Comparison of ENCODE assay signal across 17 cellular contexts in genomic region chr16:66668777-66669444, GRCh38. TPM values are rescaled to one million over a fixed set of nuclear protein-coding genes. Genes with fewer than 3 reads are reported as not detected.
DNase-seq lines count a peak whose midpoint lies in the region; ATAC-seq and TF ChIP-seq lines count a peak whose summit lies in the region.
"Had no signal": no experiment of that assay in that cellular context is flagged by ENCODE, and none has a peak within 500 bp of the region (broad histone marks: within the 10 kb centered on the region; RNA-seq: fewer than 3 reads in every experiment).

No MANE protein-coding gene starts in this region.

- H3K36me3 ChIP-seq in BJ (ENCODE audit: control insufficient read depth, insufficient read depth, low read length) (no peaks in the 10 kb centered on the region), transverse colon (no peaks in the 10 kb centered on the region)
- H3K36me3 ChIP-seq: cardiac muscle cell, heart left ventricle, prostate gland had no signal

- CTCF ChIA-PET in BJ (lab: Yijun Ruan, JAX) = interaction anchor here (1.1 to 1.3 kb wide), 2 partner anchors 162 to 262 kb away, joined by 3 to 4 read pairs; partner anchors contain the start of gene NAE1

- H3K9me3 ChIP-seq in transverse colon = no peaks in the 10 kb centered on the region
- H3K9me3 ChIP-seq: heart left ventricle, prostate gland had no signal

- peaks cover 0 to 18% (median 11%) of the 10 kb centered on the region in 4 donors for H3K4me1 ChIP-seq in transverse colon

- H3K4me3 ChIP-seq in BJ (ENCODE audit: low read depth, low read length) = no peak overlapping the region
- H3K4me3 ChIP-seq in astrocyte of the spinal cord (ENCODE audit: low read depth, low read length) = no peak overlapping the region
- no peak overlapping the region for H3K4me3 ChIP-seq in foreskin fibroblast (ENCODE audit: low read depth in 1 of 2, low read length in 2 of 2)
- no peak overlapping the region for H3K4me3 ChIP-seq in transverse colon
- H3K4me3 ChIP-seq: cardiac muscle cell, heart left ventricle, prostate gland had no signal

- DNase-seq in BJ (ENCODE audit: low read depth) (peak; percentile 84), HS-5 (ENCODE audit: low read depth) (peak; percentile 53), astrocyte of the spinal cord (ENCODE audit: low read depth, low spot score) (peak; percentile 26), foreskin fibroblast (peak; percentile 77 to 88), H4 (ENCODE audit: low spot score) (no peak), transverse colon (no peak), RKO (ENCODE audit: low spot score) (no peak)
- DNase-seq: activated B cell treated with CpG ODN at 0.5 μM for 24 hours; activated CD4-positive, alpha-beta memory T cell treated with anti-CD3 and anti-CD28 coated beads, Interleukin-2, amount 10 ng/mL, durations not matched to agents 7 days and 5 days; GF-D8; heart left ventricle; left cardiac atrium; NCI-H1417 treated with DMSO at 0.1 percent for 48 hours; Right ventricle myocardium superior had no signal

- 62 to 77% methylated on average over 6 of the region's 6 CpGs for WGBS in transverse colon (ENCODE audit: low coverage in 1 of 2), 2 donors

- no peak for ATAC-seq in HG03521 (IDR thresholded peaks at IDR 0.05; ENCODE audit: unreplicated experiment)
- ATAC-seq: heart left ventricle, left cardiac atrium had no signal

- in situ Hi-C loops in astrocyte of the spinal cord (cut with HindIII; ENCODE audit: low sequenced_read_pairs) (no loop called here), transverse colon (cut with MboI; ENCODE audit: low pct_ligation_motif_present in 1 of 4, low pct_unique_long_range_greater_than_20kb in 1 of 4, low sequenced_read_pairs in 3 of 4) (no loop called here)

- intact Hi-C loops in transverse colon (cut with DNase I; ENCODE audit: low total_unique reads) = no loop called here

- no peak for TF ChIP-seq POLR2A in transverse colon (IDR thresholded peaks at IDR 0.05)

- POLR2A ChIA-PET in BJ (lab: Charles Lee) = interaction anchor here (0.5 kb wide), 1 partner anchor 41 kb away, joined by 3 read pairs; no protein-coding TSS in a partner anchor

- H3K27ac ChIP-seq in transverse colon = no peak overlapping the region
- H3K27ac ChIP-seq: cardiac muscle cell, heart left ventricle, prostate gland had no signal

- H3K27me3 ChIP-seq in BJ (ENCODE audit: control insufficient read depth, insufficient read depth, low read length) (no peaks in the 10 kb centered on the region), transverse colon (no peaks in the 10 kb centered on the region)
- H3K27me3 ChIP-seq: cardiac muscle cell, heart left ventricle had no signal

- TF ChIP-seq EP300 in transverse colon (IDR thresholded peaks at IDR 0.05; ENCODE audit: low read depth) = no peak

- TF ChIP-seq CTCF in BJ (IDR thresholded peaks at IDR 0.05; ENCODE audit: insufficient read depth, low read depth, low read length) (no peak), astrocyte of the spinal cord (IDR thresholded peaks at IDR 0.05; ENCODE audit: low read depth, low read length) (no peak), foreskin fibroblast (IDR thresholded peaks at IDR 0.05; ENCODE audit: low read depth, low read length) (no peak), transverse colon (IDR thresholded peaks at IDR 0.05) (no peak)

RNA-seq across cellular contexts. Expression of gene CMTM4, which starts 27.6 kb away (rescaled TPM):
- 24.8 and 28.0 TPM in 2 replicates for polyA plus RNA-seq in BJ (2011; rRNA removed)
- 23.1 and 32.9 TPM in 2 replicates for polyA minus RNA-seq in BJ (2011; rRNA and poly(A)+ RNA removed)
- total RNA-seq in H4 (2014; rRNA removed; shearing (Covaris generic)) = 22.7 and 23.4 TPM in 2 replicates
- total RNA-seq in transverse colon = 100 to 1,000 TPM in 3 of 4 donors, 10 to 100 TPM in 1; 77.0 to 167 (median 163) TPM

Comparison
In these comparisons a context has a peak if more than half of its experiments do, and no peak if none do; other contexts are left out.
1. DNase-seq: peak in BJ (single experiment), HS-5 (single experiment), astrocyte of the spinal cord (single experiment) and foreskin fibroblast (2 of 2); none in H4 (single experiment), transverse colon (single experiment) and RKO (single experiment).